In the genomic region with DNA sequence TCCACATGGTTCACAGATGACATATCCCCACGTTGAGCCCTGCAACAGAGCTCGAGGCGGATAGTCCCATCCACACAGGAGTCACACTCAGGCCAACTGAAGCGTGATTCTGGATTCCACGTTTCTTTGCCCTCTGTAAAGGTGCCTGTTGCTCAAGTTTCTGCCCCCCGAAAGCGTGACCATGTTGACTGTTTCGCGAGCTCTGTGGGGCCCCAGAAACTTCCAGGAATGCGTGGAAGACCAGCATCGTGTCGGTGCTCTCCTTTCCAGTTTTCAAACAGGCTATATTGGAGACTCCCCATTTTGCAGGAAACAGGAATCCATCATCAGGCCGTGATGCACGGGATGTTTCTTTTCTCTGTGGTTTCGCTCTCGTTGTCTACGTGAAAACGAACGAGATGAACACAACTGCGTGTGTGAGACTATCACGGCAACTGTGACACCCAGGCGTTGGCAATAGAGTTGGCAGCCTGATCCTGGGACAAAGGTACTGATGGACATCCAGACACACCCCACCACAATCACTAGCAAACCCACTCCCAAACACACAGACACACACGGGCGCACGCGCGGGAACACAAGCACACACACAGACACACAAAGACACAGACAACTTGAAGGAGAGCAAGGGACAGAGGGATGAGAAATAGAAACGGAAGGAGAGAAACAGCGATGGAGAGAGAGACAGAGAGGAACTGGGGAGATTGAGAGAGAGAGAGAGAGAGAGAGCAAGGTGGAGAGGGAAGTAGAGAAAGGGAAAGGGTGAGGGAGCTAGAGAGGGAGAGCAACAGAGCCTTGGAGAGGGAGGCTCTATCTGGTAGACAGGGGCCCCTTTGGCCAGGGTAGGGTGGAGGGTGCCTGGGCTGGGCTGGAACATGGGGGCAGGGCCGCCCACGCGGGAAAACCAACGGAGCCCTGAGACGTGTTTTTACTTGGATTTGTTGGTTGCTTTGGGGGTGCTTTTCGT, we compare ENCODE assay signal across 8 cellular contexts.
A peak's percentile ranks its signal among the peaks of the same experiment; 100 is the strongest.
DNase-seq lines count a peak whose midpoint lies in the region; ATAC-seq and TF ChIP-seq lines count a peak whose summit lies in the region.
"Not testable (repeated sequence)": the region's sequence is repeated elsewhere in the genome, so short reads cannot be mapped to it uniquely, and the experiment has no call there.

No MANE protein-coding gene starts in this region.

- BruUV-seq in HCT116 (replicated peaks; lab: Mats Ljungman, UMichigan) = TSS peak; percentile 40

- peak overlapping the region; percentile 57 to 69 for H3K4me3 Mint-ChIP-seq in effector memory CD8-positive, alpha-beta T cell
- H3K4me3 Mint-ChIP-seq in natural killer cell = peak overlapping the region; percentile 33

- not testable (repeated sequence) for H3K27ac ChIP-seq in HCT116 (ENCODE audit: low read depth, low read length); iPS-18a (ENCODE audit: low read length)

- CTCF ChIA-PET in HCT116 (lab: Charles Lee) = not testable (repeated sequence)

- peaks cover 8 to 25% of the 10 kb centered on the region in 2 donors for H3K27me3 Mint-ChIP-seq in effector memory CD8-positive, alpha-beta T cell
- peaks cover 27 to 38% of the 10 kb centered on the region in 2 donors for H3K27me3 Mint-ChIP-seq in natural killer cell (ENCODE audit: low read depth in 2 of 2)

- H3K27ac Mint-ChIP-seq in activated naive CD4-positive, alpha-beta T cell treated with anti-CD3 and anti-CD28 coated beads, Interleukin-2, amount 50 U/mL, for 72 hours = not testable (repeated sequence)
- peak overlapping the region; percentile 4 to 61 for H3K27ac Mint-ChIP-seq in effector memory CD8-positive, alpha-beta T cell
- H3K27ac Mint-ChIP-seq in natural killer cell = peak overlapping the region in 1 of 2 donors; percentile 23

- not testable (repeated sequence) for H3K9me2 ChIP-seq in HCT116 (ENCODE audit: insufficient read depth)

- not testable (repeated sequence) for ATAC-seq in HCT116; activated naive CD4-positive, alpha-beta T cell treated with anti-CD3 and anti-CD28 coated beads, Interleukin-2, amount 50 U/mL, for 72 hours; effector memory CD8-positive, alpha-beta T cell (replicated peaks)
- peak in 1 of 3 donors; percentile 25 for ATAC-seq in natural killer cell

- not testable (repeated sequence) for H4K20me1 ChIP-seq in HCT116 (ENCODE audit: insufficient read depth)

- H3K9ac ChIP-seq in HCT116 (ENCODE audit: low read length); iPS-18a (ENCODE audit: low read length): not testable (repeated sequence)

- H3K27me3 ChIP-seq in BE2C; HCT116 (ENCODE audit: insufficient read depth, low read length): not testable (repeated sequence)
- peaks cover 57% of the 10 kb centered on the region for H3K27me3 ChIP-seq in iPS-18a (ENCODE audit: control insufficient read depth, insufficient read depth, low read length)

- not testable (repeated sequence) for TF ChIP-seq POLR2A in HCT116 (IDR thresholded peaks at IDR 0.05; ENCODE audit: borderline replicate concordance, extremely low read depth, insufficient read depth, insufficient read length)

- not testable (repeated sequence) for H3K36me3 ChIP-seq in BE2C; HCT116 (ENCODE audit: control insufficient read depth in 1 of 2, insufficient read depth in 2 of 2, low read length in 2 of 2); iPS-18a (ENCODE audit: control insufficient read depth, low read depth, low read length)

- intact Hi-C loops in HCT116 (cut with micrococcal nuclease); natural killer cell (cut with micrococcal nuclease): not testable (repeated sequence)

- H3K4me1 ChIP-seq in BE2C; HCT116 (ENCODE audit: control insufficient read depth in 1 of 2, insufficient read depth in 2 of 2, low read length in 2 of 2); iPS-18a (ENCODE audit: control insufficient read depth, low read depth, low read length): not testable (repeated sequence)

- H3K9me3 Mint-ChIP-seq in activated naive CD4-positive, alpha-beta T cell treated with anti-CD3 and anti-CD28 coated beads, Interleukin-2, amount 50 U/mL, for 72 hours; effector memory CD8-positive, alpha-beta T cell; natural killer cell: not testable (repeated sequence)

- H3K36me3 Mint-ChIP-seq in activated naive CD4-positive, alpha-beta T cell treated with anti-CD3 and anti-CD28 coated beads, Interleukin-2, amount 50 U/mL, for 72 hours = peaks cover 15 to 26% of the 10 kb centered on the region in 2 donors
- peaks cover 29% of the 10 kb centered on the region for H3K36me3 Mint-ChIP-seq in effector memory CD8-positive, alpha-beta T cell (ENCODE audit: insufficient read depth)
- H3K36me3 Mint-ChIP-seq in natural killer cell = not testable (repeated sequence)

- H3K4me3 ChIP-seq in BE2C (ENCODE audit: low read depth, low read length) = peak overlapping the region; percentile 70
- H3K4me3 ChIP-seq in HCT116 (replicated peaks in 1 of 2; ENCODE audit: low read depth in 1 of 2, low read length in 2 of 2) = not testable (repeated sequence)
- peak overlapping the region; percentile 67 for H3K4me3 ChIP-seq in iPS-18a (ENCODE audit: low read length)

- peaks cover 25 to 28% of the 10 kb centered on the region in 2 donors for H3K4me1 Mint-ChIP-seq in effector memory CD8-positive, alpha-beta T cell (ENCODE audit: low read depth in 2 of 2)
- peaks cover 32 to 38% of the 10 kb centered on the region in 2 donors for H3K4me1 Mint-ChIP-seq in natural killer cell

- not testable (repeated sequence) for TF ChIP-seq CTCF in BE2C (IDR thresholded peaks at IDR 0.05; ENCODE audit: low read depth, low read length); HCT116 (IDR thresholded peaks at IDR 0.05 in 2 of 3, conservative IDR thresholded peaks at IDR 0.05 in 1 of 3; ENCODE audit: borderline replicate concordance in 1 of 3, insufficient read depth in 1 of 3, low read depth in 2 of 3, low read length in 2 of 3); natural killer cell (IDR thresholded peaks at IDR 0.05)

- RAD21 ChIA-PET in HCT116 (lab: Charles Lee; ENCODE audit: low non-redundant PET in 1 of 2, low total read pairs in 2 of 2, uncharacterized antibody in 2 of 2, unreplicated experiment in 2 of 2) = not testable (repeated sequence)

- not testable (repeated sequence) for H3K4me2 ChIP-seq in HCT116 (ENCODE audit: low read length)

- not testable (repeated sequence) for H3K9me3 ChIP-seq in BE2C; HCT116 (ENCODE audit: control insufficient read depth in 1 of 2, insufficient read depth in 1 of 2, low read depth in 1 of 2, low read length in 2 of 2); iPS-18a (ENCODE audit: control insufficient read depth, low read depth, low read length)

- POLR2A ChIA-PET in HCT116 (lab: Charles Lee) = not testable (repeated sequence)

- not testable (repeated sequence) for TF ChIP-seq RAD21 in HCT116 (IDR thresholded peaks at IDR 0.05; ENCODE audit: low read depth)

- H3K79me2 ChIP-seq in HCT116 (ENCODE audit: insufficient read depth, low read length) = not testable (repeated sequence)

- not testable (repeated sequence) for H2AFZ ChIP-seq in HCT116 (ENCODE audit: low read depth, low read length, poor library complexity, severe bottlenecking)

- DNase-seq in BE2C (peak; percentile 36), T-helper 2 cell (peak in 3 of 5 experiments; percentile 5 to 66 (median 38))
- DNase-seq in HCT116 (ENCODE audit: low read depth, low spot score); natural killer cell: not testable (repeated sequence)
- DNase-seq in activated naive CD4-positive, alpha-beta T cell treated with anti-CD3 and anti-CD28 coated beads, Interleukin-2, amount 50 U/mL, for 72 hours (ENCODE audit: low spot score in 2 of 2) = peak; percentile 60 to 63
- peak; percentile 31 to 35 (median 35) for DNase-seq in effector memory CD8-positive, alpha-beta T cell
- DNase-seq in stimulated activated CD4-positive, alpha-beta T cell treated with anti-CD3 and anti-CD28 coated beads, Interleukin-4, amount 100 ng/mL, for 1 hour = peak; percentile 13
